In genomic region chr9:128946945-128947422, GRCh38 we compare ENCODE assay signal across 8 cellular contexts. TPM values are rescaled to one million over a fixed set of nuclear protein-coding genes. Genes with fewer than 3 reads are reported as not detected.
DNase-seq lines count a peak whose midpoint lies in the region; ATAC-seq and TF ChIP-seq lines count a peak whose summit lies in the region.

No MANE protein-coding gene starts in this region.

- H3K9me3 ChIP-seq in mucosa of descending colon, result no peaks in the 10 kb centered on the region
- H3K9me3 ChIP-seq in aorta (ENCODE audit: control insufficient read depth, low read length), result no peaks in the 10 kb centered on the region

- H3K27ac ChIP-seq in VCaP, result peak overlapping the region; percentile 92
- H3K27ac ChIP-seq in aorta (ENCODE audit: low read depth in 1 of 2, low read length in 2 of 2), result peak overlapping the region in 1 of 2 donors; percentile 56

- no peaks in the 10 kb centered on the region for H3K36me3 ChIP-seq in mucosa of descending colon (ENCODE audit: low read depth)
- H3K36me3 ChIP-seq in aorta (ENCODE audit: control insufficient read depth in 1 of 2, insufficient read depth in 2 of 2, low read length in 1 of 2), result no peaks in the 10 kb centered on the region

- DNase-seq in NCI-H748 (lab: John Stamatoyannopoulos, UW; ENCODE audit: unreplicated experiment) (peak; percentile 56), NCI-H748 treated with DMSO at 0.1 percent for 48 hours (lab: John Stamatoyannopoulos, UW) (no peak), epidermal melanocyte (ENCODE audit: insufficient read length, low spot score) (peak; percentile 21), mucosa of descending colon (no peak), aorta (peak; percentile 51 to 83)

- intact Hi-C loops in mucosa of descending colon (cut with DNase I, micrococcal nuclease), result no loop called here
- intact Hi-C loops in aorta (cut with DNase I), result loop anchor here in 1 of 2 donors (5.0 kb wide), 2 partner anchors 60 to 90 kb away; partner anchors contain the start of gene MIGA2

- WGBS in aorta, 2 donors, result 1% methylated on average over 31 of the region's 31 CpGs

- H3K4me1 ChIP-seq in mucosa of descending colon (ENCODE audit: low read depth) (peaks cover 11% of the 10 kb centered on the region), aorta (ENCODE audit: control insufficient read depth in 1 of 2, insufficient read depth in 2 of 2, low read length in 2 of 2) (no peaks in the 10 kb centered on the region)

- no peaks in the 10 kb centered on the region for H3K27me3 ChIP-seq in aorta (ENCODE audit: control insufficient read depth in 1 of 2, insufficient read depth in 2 of 2, low read length in 1 of 2)

- H3K4me3 ChIP-seq in mucosa of descending colon (peak overlapping the region; percentile 76), aorta (ENCODE audit: low read length in 2 of 2) (peak overlapping the region; percentile 20 to 24)

- no peak for TF ChIP-seq CTCF in VCaP (conservative IDR thresholded peaks at IDR 0.05)
- TF ChIP-seq CTCF in mucosa of descending colon (IDR thresholded peaks at IDR 0.05), result no peak

- ATAC-seq in HG03060 (IDR thresholded peaks at IDR 0.05; ENCODE audit: low read depth, unreplicated experiment) (peak; percentile 20), mucosa of descending colon (peak; percentile 59), aorta (ENCODE audit: low FRiP score) (peak; percentile 54), HG03432 (IDR thresholded peaks at IDR 0.05; ENCODE audit: unreplicated experiment) (no peak)

RNA-seq across cellular contexts. Expression of gene DOLK, which starts 0.4 kb away (rescaled TPM):
- total RNA-seq in mucosa of descending colon (1 to 10 TPM; 8.7 to 9.9 (median 9.7) TPM), aorta (10 to 100 TPM in 1 of 2 donors, 1 to 10 TPM in 1; 8.4 to 10.5 TPM)
- polyA plus RNA-seq in aorta, result 10 to 100 TPM in 1 of 2 donors, 1 to 10 TPM in 1; 4.3 to 10.7 TPM

RNA-seq across cellular contexts. Expression of gene NUP188, which starts 0.5 kb away (rescaled TPM):
- total RNA-seq in mucosa of descending colon (10 to 100 TPM; 24.4 to 36.7 (median 30.4) TPM), aorta (10 to 100 TPM; 37.1 to 44.5 TPM)
- 10 to 100 TPM in 1 of 2 donors, 1 to 10 TPM in 1; 4.9 to 14.4 TPM for polyA plus RNA-seq in aorta

RNA-seq across cellular contexts. Expression of gene PHYHD1, which starts 26.2 kb away (rescaled TPM):
- total RNA-seq in mucosa of descending colon (10 to 100 TPM in 1 of 3 donors, 1 to 10 TPM in 2; 2.2 to 19.0 (median 5.2) TPM), aorta (10 to 100 TPM; 20.5 to 33.0 TPM)
- 10 to 100 TPM; 16.7 to 68.9 TPM for polyA plus RNA-seq in aorta

Comparison
In these comparisons a context has a peak if more than half of its experiments do, and no peak if none do; other contexts are left out.
1. DNase-seq: peak in NCI-H748 (single experiment), epidermal melanocyte (single experiment) and aorta (2 of 2); none in NCI-H748 treated with DMSO at 0.1 percent for 48 hours (single experiment) and mucosa of descending colon (0 of 3).